In the genomic region with DNA sequence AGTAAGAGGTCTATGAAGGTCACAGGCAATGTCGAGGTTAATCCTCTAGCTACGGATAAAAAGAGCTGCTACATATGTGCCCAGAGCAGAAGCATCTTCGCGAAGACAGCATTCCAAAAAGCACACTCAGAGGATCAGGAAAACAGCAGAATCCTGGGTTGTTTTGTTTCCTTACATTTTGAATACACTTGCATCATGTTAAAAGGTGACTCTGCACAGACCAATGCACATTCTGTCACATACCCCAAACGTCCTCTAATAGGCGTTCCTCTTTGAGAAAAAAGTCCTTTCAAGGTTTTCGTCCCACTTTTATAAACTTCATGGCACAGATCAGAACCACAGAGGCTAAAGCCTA, we compare ENCODE assay signal across 12 cellular contexts. TPM values are rescaled to one million over a fixed set of nuclear protein-coding genes. Genes with fewer than 3 reads are reported as not detected.
DNase-seq lines count a peak whose midpoint lies in the region; ATAC-seq and TF ChIP-seq lines count a peak whose summit lies in the region.
"Had no signal": no experiment of that assay in that cellular context is flagged by ENCODE, and none has a peak within 500 bp of the region (broad histone marks: within the 10 kb centered on the region; RNA-seq: fewer than 3 reads in every experiment).

No MANE protein-coding gene starts in this region.

- H3K4me3 ChIP-seq in breast epithelium (peak overlapping the region in 2 of 3 donors; percentile 16 to 29), left lung (no peak overlapping the region), stomach smooth muscle (ENCODE audit: low read length in 2 of 2) (peak overlapping the region; percentile 36 to 57)

- peak overlapping the region; percentile 55 to 62 for H3K9ac ChIP-seq in stomach smooth muscle (ENCODE audit: low read length in 2 of 2)

- TF ChIP-seq POLR2A in breast epithelium (IDR thresholded peaks at IDR 0.05) = no peak

- intact Hi-C loops in breast epithelium (cut with DNase I; ENCODE audit: low total_unique reads) = no loop called here
- intact Hi-C loops in left lung (cut with DNase I) = no loop called here

- H3K36me3 ChIP-seq in breast epithelium = no peaks in the 10 kb centered on the region
- H3K36me3 ChIP-seq in left lung = no peaks in the 10 kb centered on the region
- peaks cover 0 to 2% of the 10 kb centered on the region in 2 donors for H3K36me3 ChIP-seq in stomach smooth muscle (ENCODE audit: control insufficient read depth in 2 of 2, insufficient read depth in 2 of 2, low read length in 2 of 2)

- ATAC-seq in left lung = no peak

- H3K4me1 ChIP-seq in breast epithelium = peaks cover 6 to 39% of the 10 kb centered on the region in 2 donors
- peaks cover 37 to 47% of the 10 kb centered on the region in 2 donors for H3K4me1 ChIP-seq in left lung
- peaks cover 61% of the 10 kb centered on the region for H3K4me1 ChIP-seq in stomach smooth muscle (ENCODE audit: control insufficient read depth, insufficient read depth, low read length)

- H3K27me3 ChIP-seq in breast epithelium (no peaks in the 10 kb centered on the region), left lung (no peaks in the 10 kb centered on the region), stomach smooth muscle (ENCODE audit: control insufficient read depth in 1 of 2, insufficient read depth in 2 of 2, low read length in 2 of 2) (no peaks in the 10 kb centered on the region)

- peak; percentile 77 for DNase-seq in LHCN-M2 (ENCODE audit: low read depth)
- no peak for DNase-seq in breast epithelium (ENCODE audit: low spot score in 2 of 2)
- no peak for DNase-seq in left lung
- DNase-seq in cerebellar nuclear complex (lab: John Stamatoyannopoulos, UW) = no peak
- no peak for DNase-seq in T1000 (lab: John Stamatoyannopoulos, UW)
- no peak for DNase-seq in NCI-H510A treated with DMSO at 0.1 percent for 48 hours (lab: John Stamatoyannopoulos, UW)
- DNase-seq in DMS114 treated with DMSO at 0.1 percent for 48 hours (lab: John Stamatoyannopoulos, UW; ENCODE audit: unreplicated experiment) = no peak
- DNase-seq: activated naive CD4-positive, alpha-beta T cell treated with anti-CD3 and anti-CD28 coated beads for 36 hours; immature natural killer cell; NCI-H2107; T-helper 9 cell had no signal

- no peaks in the 10 kb centered on the region for H3K9me3 ChIP-seq in breast epithelium
- no peaks in the 10 kb centered on the region for H3K9me3 ChIP-seq in left lung
- H3K9me3 ChIP-seq in stomach smooth muscle (ENCODE audit: control insufficient read depth in 2 of 2, low read length in 2 of 2) = no peaks in the 10 kb centered on the region

- peak overlapping the region; percentile 86 for H3K27ac ChIP-seq in breast epithelium
- H3K27ac ChIP-seq in left lung = peak overlapping the region; percentile 55 to 79
- H3K27ac ChIP-seq in stomach smooth muscle (ENCODE audit: low read length) = peak overlapping the region; percentile 68

- no peak for TF ChIP-seq CTCF in breast epithelium (IDR thresholded peaks at IDR 0.05)
- TF ChIP-seq CTCF in left lung (IDR thresholded peaks at IDR 0.05) = no peak

RNA-seq across cellular contexts. Expression of a gene that starts 52.7 kb away (rescaled TPM):
- total RNA-seq in LHCN-M2 (2014; rRNA removed) (65.8 and 66.5 TPM in 2 replicates), breast epithelium (10 to 100 TPM; 48.0 to 90.0 (median 68.5) TPM), left lung (10 to 100 TPM; 40.2 to 54.5 TPM)
- 20.0 TPM for polyA plus RNA-seq in LHCN-M2 (2012)

Comparison
In these comparisons a context has a peak if more than half of its experiments do, and no peak if none do; other contexts are left out.
1. H3K4me3 ChIP-seq: peak in breast epithelium (2 of 3) and stomach smooth muscle (2 of 2); none in left lung (0 of 2).
2. Peak in every context shown above with its lines, with median percentiles within 50 percentile points of each other: H3K27ac ChIP-seq.